ENCODE assay signal across 26 cellular contexts in the genomic region with DNA sequence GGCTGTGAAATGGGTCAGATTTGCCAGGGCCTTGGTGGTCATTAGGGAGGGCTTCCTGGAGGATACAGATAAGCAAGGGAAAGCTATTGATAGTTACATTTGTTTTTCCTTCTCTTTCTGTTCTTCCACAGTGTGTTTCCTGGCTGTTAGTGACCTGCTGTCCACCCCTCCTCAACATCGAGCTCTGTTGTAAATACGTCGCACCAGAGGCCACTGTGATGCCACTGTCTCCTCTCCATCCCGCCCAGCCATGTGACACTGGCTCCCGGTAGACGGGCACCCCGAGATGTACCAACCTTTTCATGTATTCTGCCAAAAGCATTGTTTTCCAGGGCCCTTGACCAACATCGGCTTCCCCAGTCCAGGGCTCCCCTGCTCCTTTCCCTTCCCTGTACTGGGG. TPM values are rescaled to one million over a fixed set of nuclear protein-coding genes. Genes with fewer than 3 reads are reported as not detected.
"Had no signal": no experiment of that assay in that cellular context is flagged by ENCODE, and none has a peak within 500 bp of the region (broad histone marks: within the 10 kb centered on the region; RNA-seq: fewer than 3 reads in every experiment).

No MANE protein-coding gene starts in this region.

- H3K4me2 ChIP-seq: smooth muscle cell had no signal

- H3K36me3 ChIP-seq: ovary had no signal

- FAIRE-seq: islet of Langerhans, kidney, urothelium cell line had no signal

- H3K9me3 Mint-ChIP-seq: immature natural killer cell; mesothelial cell of epicardium; naive B cell; natural killer cell; stimulated activated naive B cell treated with anti-CD40 and anti-IgM and Interleukin-4, amounts not matched to agents 10 μg/mL and 1 μg/mL and 100 μg/mL, for 72 hours had no signal

- H3K4me3 ChIP-seq: left ventricle myocardium inferior, lung, ovary, right atrium auricular region, right lobe of liver, smooth muscle cell, stomach, thoracic aorta, tibial artery, upper lobe of right lung had no signal

- ATAC-seq: natural killer cell; right lobe of liver; stimulated activated naive B cell treated with anti-CD40 and anti-IgM and Interleukin-4, amounts not matched to agents 10 μg/mL and 1 μg/mL and 100 μg/mL, for 72 hours; stimulated activated naive CD8-positive, alpha-beta T cell treated with anti-CD3 and anti-CD28 coated beads, Interleukin-15, Interleukin-2, amounts not matched to agents 100 U/mL and 50 U/mL, for 24 hours; upper lobe of right lung had no signal

- H3K4me1 Mint-ChIP-seq: natural killer cell had no signal

- H3K27ac Mint-ChIP-seq: immature natural killer cell; mesothelial cell of epicardium; natural killer cell; progenitor cell of endocrine pancreas; stimulated activated naive B cell treated with anti-CD40 and anti-IgM and Interleukin-4, amounts not matched to agents 10 μg/mL and 1 μg/mL and 100 μg/mL, for 72 hours had no signal

- DNase-seq: hippocampal formation; immature natural killer cell; kidney; left ventricle myocardium inferior; mesendoderm; naive B cell; natural killer cell; ovary; right lobe of liver; stimulated activated CD4-positive, alpha-beta T cell treated with anti-CD3 and anti-CD28 coated beads, Interleukin-1b, Interleukin-23, amount 100 ng/mL, for 48 hours; stimulated activated CD4-positive, alpha-beta T cell treated with anti-CD3 and anti-CD28 coated beads, Interleukin-2, amount 100 ng/mL, for 48 hours; stimulated activated CD4-positive, alpha-beta T cell treated with anti-CD3 and anti-CD28 coated beads, Interleukin-4, amount 100 ng/mL, for 4 hours; stimulated activated CD8-positive, alpha-beta memory T cell treated with anti-CD3 and anti-CD28 coated beads, Interleukin-4, amount 100 ng/mL, for 48 hours; stimulated activated naive B cell treated with anti-CD40 and anti-IgM and Interleukin-4, amounts not matched to agents 10 μg/mL and 1 μg/mL and 100 μg/mL, for 72 hours; stimulated activated naive CD8-positive, alpha-beta T cell treated with anti-CD3 and anti-CD28 coated beads, Interleukin-15, Interleukin-2, amounts not matched to agents 100 U/mL and 50 U/mL, for 24 hours; stomach; tibial artery; upper lobe of right lung had no signal

- H3K9me3 ChIP-seq: left ventricle myocardium inferior, ovary, right atrium auricular region, right lobe of liver, stomach, thoracic aorta, tibial artery, upper lobe of right lung had no signal

- H3K27ac ChIP-seq: left ventricle myocardium inferior, ovary, right atrium auricular region, right lobe of liver, stomach, thoracic aorta, tibial artery, upper lobe of right lung had no signal

- H3K27me3 Mint-ChIP-seq: naive B cell; progenitor cell of endocrine pancreas; stimulated activated naive B cell treated with anti-CD40 and anti-IgM and Interleukin-4, amounts not matched to agents 10 μg/mL and 1 μg/mL and 100 μg/mL, for 72 hours had no signal

- H3K4me3 Mint-ChIP-seq: immature natural killer cell; mesothelial cell of epicardium; naive B cell; natural killer cell; stimulated activated naive B cell treated with anti-CD40 and anti-IgM and Interleukin-4, amounts not matched to agents 10 μg/mL and 1 μg/mL and 100 μg/mL, for 72 hours had no signal

- H3K4me1 ChIP-seq: left ventricle myocardium inferior, right atrium auricular region, right lobe of liver had no signal

- H3K27me3 ChIP-seq: ovary, right atrium auricular region, right lobe of liver, stomach, tibial artery, upper lobe of right lung had no signal

RNA-seq across cellular contexts. Expression of gene P4HA3, which starts 58.1 kb away (rescaled TPM):
- total RNA-seq: natural killer cell had no signal
